9 cellular contexts compared by ENCODE assay signal in the genomic region with DNA sequence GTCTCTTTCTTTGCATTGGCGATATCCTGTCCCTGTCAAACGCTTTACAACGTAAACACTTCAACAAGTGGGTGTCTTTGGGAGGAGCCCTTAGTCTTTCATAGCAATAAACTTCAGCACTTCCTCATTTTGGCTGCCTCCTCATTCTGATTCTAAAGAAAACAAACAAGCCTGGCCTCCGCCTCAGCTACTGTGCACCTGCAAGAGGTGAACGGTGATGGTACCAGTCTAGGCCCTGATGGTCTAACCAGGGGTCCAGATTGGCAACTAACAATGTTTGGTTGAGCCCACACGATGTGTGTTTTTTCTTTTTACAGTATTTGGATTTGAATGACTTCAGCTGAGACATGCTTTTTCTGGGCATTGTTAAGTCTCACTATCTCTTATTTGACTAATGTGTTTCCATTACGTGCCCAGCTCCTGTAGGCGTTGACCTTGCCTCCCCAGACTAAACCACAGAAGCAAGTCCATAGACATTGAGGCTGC. TPM values are rescaled to one million over a fixed set of nuclear protein-coding genes. Genes with fewer than 3 reads are reported as not detected.
DNase-seq lines count a peak whose midpoint lies in the region; FAIRE-seq and TF ChIP-seq lines count a peak whose summit lies in the region.
"Had no signal": no experiment of that assay in that cellular context is flagged by ENCODE, and none has a peak within 500 bp of the region (broad histone marks: within the 10 kb centered on the region; RNA-seq: fewer than 3 reads in every experiment).

No MANE protein-coding gene starts in this region.

- H3K36me3 ChIP-seq in HEK293 (ENCODE audit: control insufficient read depth in 2 of 2, insufficient read depth in 1 of 2, low read length in 2 of 2), result no peaks in the 10 kb centered on the region
- no peaks in the 10 kb centered on the region for H3K36me3 ChIP-seq in sigmoid colon
- H3K36me3 ChIP-seq: neutrophil had no signal

- in situ Hi-C loops in ACHN (cut with HindIII; ENCODE audit: low pct_ligation_motif_present, low pct_unique_long_range_greater_than_20kb, low sequenced_read_pairs), result no loop called here

- H3K4me1 ChIP-seq in HEK293 (ENCODE audit: control insufficient read depth, insufficient read depth, low read length), result peaks cover 8% of the 10 kb centered on the region
- H3K4me1 ChIP-seq in sigmoid colon, result no peaks in the 10 kb centered on the region

- H3K4me1 Mint-ChIP-seq in activated naive CD4-positive, alpha-beta T cell treated with anti-CD3 and anti-CD28 coated beads, Interleukin-2, amount 50 U/mL, for 24 hours, result peaks cover 15% of the 10 kb centered on the region

- no peak for TF ChIP-seq POLR2A in sigmoid colon (IDR thresholded peaks at IDR 0.05)

- H3K36me3 Mint-ChIP-seq in activated naive CD4-positive, alpha-beta T cell treated with anti-CD3 and anti-CD28 coated beads, Interleukin-2, amount 50 U/mL, for 24 hours, result no peaks in the 10 kb centered on the region

- intact Hi-C loops in sigmoid colon (cut with DNase I), result no loop called here

- H3K9me3 ChIP-seq in HEK293 (ENCODE audit: control insufficient read depth, insufficient read depth, low read depth, low read length), result no peaks in the 10 kb centered on the region
- H3K9me3 ChIP-seq in sigmoid colon, result no peaks in the 10 kb centered on the region
- H3K9me3 ChIP-seq: neutrophil had no signal

- H3K27ac ChIP-seq in HEK293 (ENCODE audit: extremely low read depth, low read depth, low read length) (peak overlapping the region; percentile 7; the same call in 1 of the 2 replicates), sigmoid colon (no peak overlapping the region)
- H3K27ac ChIP-seq: neutrophil had no signal

- no peak for TF ChIP-seq EP300 in sigmoid colon (IDR thresholded peaks at IDR 0.05)

- DNase-seq in GM18507 (ENCODE audit: extremely low spot score, insufficient read length, low read depth), result no peak
- peak; percentile 40 for DNase-seq in NCI-H345 (lab: John Stamatoyannopoulos, UW)
- DNase-seq in activated gamma-delta T cell (lab: John Stamatoyannopoulos, UW), result no peak
- no peak for DNase-seq in sigmoid colon
- DNase-seq in ACHN, result no peak
- no peak for DNase-seq in occipital lobe (lab: John Stamatoyannopoulos, UW)

- FAIRE-seq in GM18507 (lab: Jason Lieb, UNC), result peak; percentile 24

- WGBS in sigmoid colon, 2 donors, result 8 to 29% methylated on average over 8 of the region's 8 CpGs

- POLR2A ChIA-PET in HEK293 (lab: Yijun Ruan, JAX), result no interaction called here

- H3K9me3 Mint-ChIP-seq in activated naive CD4-positive, alpha-beta T cell treated with anti-CD3 and anti-CD28 coated beads, Interleukin-2, amount 50 U/mL, for 24 hours, result no peaks in the 10 kb centered on the region

- CTCF ChIA-PET in HEK293 (lab: Yijun Ruan, JAX), result no interaction called here

- H3K4me3 Mint-ChIP-seq in activated naive CD4-positive, alpha-beta T cell treated with anti-CD3 and anti-CD28 coated beads, Interleukin-2, amount 50 U/mL, for 24 hours, result peak overlapping the region; percentile 78

- H3K4me3 ChIP-seq in HEK293 (ENCODE audit: low read depth, low read length) (no peak overlapping the region), sigmoid colon (no peak overlapping the region)

- H3K27me3 ChIP-seq in sigmoid colon, result no peaks in the 10 kb centered on the region
- H3K27me3 ChIP-seq: neutrophil had no signal

- H3K27me3 Mint-ChIP-seq in activated naive CD4-positive, alpha-beta T cell treated with anti-CD3 and anti-CD28 coated beads, Interleukin-2, amount 50 U/mL, for 24 hours, result no peaks in the 10 kb centered on the region

- TF ChIP-seq CTCF in HEK293 (tag by site-specific recombination; IDR thresholded peaks at IDR 0.05), result no peak
- TF ChIP-seq CTCF in sigmoid colon (IDR thresholded peaks at IDR 0.05), result no peak

- peak overlapping the region; percentile 95 for H3K27ac Mint-ChIP-seq in activated naive CD4-positive, alpha-beta T cell treated with anti-CD3 and anti-CD28 coated beads, Interleukin-2, amount 50 U/mL, for 24 hours

TF ChIP-seq in HEK293, 187 proteins besides CTCF, POLR2A, EP300 and RAD21 (continues in another document):
- TF ChIP-seq ZNF274 (IDR thresholded peaks at IDR 0.05; ENCODE audit: low read length), result no peak
- TF ChIP-seq ZNF274 (tag by site-specific recombination; IDR thresholded peaks at IDR 0.05; ENCODE audit: borderline replicate concordance), result no peak
- TF ChIP-seq, protein P1, sequence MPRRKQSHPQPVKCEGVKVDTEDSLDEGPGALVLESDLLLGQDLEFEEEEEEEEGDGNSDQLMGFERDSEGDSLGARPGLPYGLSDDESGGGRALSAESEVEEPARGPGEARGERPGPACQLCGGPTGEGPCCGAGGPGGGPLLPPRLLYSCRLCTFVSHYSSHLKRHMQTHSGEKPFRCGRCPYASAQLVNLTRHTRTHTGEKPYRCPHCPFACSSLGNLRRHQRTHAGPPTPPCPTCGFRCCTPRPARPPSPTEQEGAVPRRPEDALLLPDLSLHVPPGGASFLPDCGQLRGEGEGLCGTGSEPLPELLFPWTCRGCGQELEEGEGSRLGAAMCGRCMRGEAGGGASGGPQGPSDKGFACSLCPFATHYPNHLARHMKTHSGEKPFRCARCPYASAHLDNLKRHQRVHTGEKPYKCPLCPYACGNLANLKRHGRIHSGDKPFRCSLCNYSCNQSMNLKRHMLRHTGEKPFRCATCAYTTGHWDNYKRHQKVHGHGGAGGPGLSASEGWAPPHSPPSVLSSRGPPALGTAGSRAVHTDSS (tag by site-specific recombination; IDR thresholded peaks at IDR 0.05), result no peak
- TF ChIP-seq ZIC2 (tag by site-specific recombination; IDR thresholded peaks at IDR 0.05), result no peak
- TF ChIP-seq FEZF1 (tag by site-specific recombination; IDR thresholded peaks at IDR 0.05), result peak; percentile 30; the same call in 1 of the 2 replicates
- TF ChIP-seq GFI1B (tag by site-specific recombination; IDR thresholded peaks at IDR 0.05), result no peak
- peak; percentile 79 for TF ChIP-seq ZFHX2 (tag by site-specific recombination; conservative IDR thresholded peaks at IDR 0.05)
- TF ChIP-seq KLF1 (tag by site-specific recombination; IDR thresholded peaks at IDR 0.05), result peak; percentile 94
- peak; percentile 82 for TF ChIP-seq TRIM28 (IDR thresholded peaks at IDR 0.05; ENCODE audit: borderline replicate concordance, low read length)
- TF ChIP-seq, protein P2, sequence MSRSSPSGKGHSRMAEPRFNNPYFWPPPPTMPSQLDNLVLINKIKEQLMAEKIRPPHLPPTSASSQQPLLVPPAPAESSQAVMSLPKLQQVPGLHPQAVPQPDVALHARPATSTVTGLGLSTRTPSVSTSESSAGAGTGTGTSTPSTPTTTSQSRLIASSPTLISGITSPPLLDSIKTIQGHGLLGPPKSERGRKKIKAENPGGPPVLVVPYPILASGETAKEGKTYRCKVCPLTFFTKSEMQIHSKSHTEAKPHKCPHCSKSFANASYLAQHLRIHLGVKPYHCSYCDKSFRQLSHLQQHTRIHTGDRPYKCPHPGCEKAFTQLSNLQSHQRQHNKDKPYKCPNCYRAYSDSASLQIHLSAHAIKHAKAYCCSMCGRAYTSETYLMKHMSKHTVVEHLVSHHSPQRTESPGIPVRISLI (tag by site-specific recombination; IDR thresholded peaks at IDR 0.05), result no peak
- TF ChIP-seq ZXDB (tag by site-specific recombination; IDR thresholded peaks at IDR 0.05), result peak; percentile 19; the same call in 1 of the 2 replicates
- TF ChIP-seq ZNF510 (tag by site-specific recombination; IDR thresholded peaks at IDR 0.05; ENCODE audit: insufficient replicate concordance), result no peak
- peak; percentile 34 for TF ChIP-seq SP7 (tag by site-specific recombination; IDR thresholded peaks at IDR 0.05)
- TF ChIP-seq ZNF76 (tag by site-specific recombination; IDR thresholded peaks at IDR 0.05; ENCODE audit: borderline replicate concordance, low read depth), result no peak
- TF ChIP-seq, protein P3, sequence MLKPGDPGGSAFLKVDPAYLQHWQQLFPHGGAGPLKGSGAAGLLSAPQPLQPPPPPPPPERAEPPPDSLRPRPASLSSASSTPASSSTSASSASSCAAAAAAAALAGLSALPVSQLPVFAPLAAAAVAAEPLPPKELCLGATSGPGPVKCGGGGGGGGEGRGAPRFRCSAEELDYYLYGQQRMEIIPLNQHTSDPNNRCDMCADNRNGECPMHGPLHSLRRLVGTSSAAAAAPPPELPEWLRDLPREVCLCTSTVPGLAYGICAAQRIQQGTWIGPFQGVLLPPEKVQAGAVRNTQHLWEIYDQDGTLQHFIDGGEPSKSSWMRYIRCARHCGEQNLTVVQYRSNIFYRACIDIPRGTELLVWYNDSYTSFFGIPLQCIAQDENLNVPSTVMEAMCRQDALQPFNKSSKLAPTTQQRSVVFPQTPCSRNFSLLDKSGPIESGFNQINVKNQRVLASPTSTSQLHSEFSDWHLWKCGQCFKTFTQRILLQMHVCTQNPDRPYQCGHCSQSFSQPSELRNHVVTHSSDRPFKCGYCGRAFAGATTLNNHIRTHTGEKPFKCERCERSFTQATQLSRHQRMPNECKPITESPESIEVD (tag by site-specific recombination; IDR thresholded peaks at IDR 0.05), result peak; percentile 48
- TF ChIP-seq, protein P4, sequence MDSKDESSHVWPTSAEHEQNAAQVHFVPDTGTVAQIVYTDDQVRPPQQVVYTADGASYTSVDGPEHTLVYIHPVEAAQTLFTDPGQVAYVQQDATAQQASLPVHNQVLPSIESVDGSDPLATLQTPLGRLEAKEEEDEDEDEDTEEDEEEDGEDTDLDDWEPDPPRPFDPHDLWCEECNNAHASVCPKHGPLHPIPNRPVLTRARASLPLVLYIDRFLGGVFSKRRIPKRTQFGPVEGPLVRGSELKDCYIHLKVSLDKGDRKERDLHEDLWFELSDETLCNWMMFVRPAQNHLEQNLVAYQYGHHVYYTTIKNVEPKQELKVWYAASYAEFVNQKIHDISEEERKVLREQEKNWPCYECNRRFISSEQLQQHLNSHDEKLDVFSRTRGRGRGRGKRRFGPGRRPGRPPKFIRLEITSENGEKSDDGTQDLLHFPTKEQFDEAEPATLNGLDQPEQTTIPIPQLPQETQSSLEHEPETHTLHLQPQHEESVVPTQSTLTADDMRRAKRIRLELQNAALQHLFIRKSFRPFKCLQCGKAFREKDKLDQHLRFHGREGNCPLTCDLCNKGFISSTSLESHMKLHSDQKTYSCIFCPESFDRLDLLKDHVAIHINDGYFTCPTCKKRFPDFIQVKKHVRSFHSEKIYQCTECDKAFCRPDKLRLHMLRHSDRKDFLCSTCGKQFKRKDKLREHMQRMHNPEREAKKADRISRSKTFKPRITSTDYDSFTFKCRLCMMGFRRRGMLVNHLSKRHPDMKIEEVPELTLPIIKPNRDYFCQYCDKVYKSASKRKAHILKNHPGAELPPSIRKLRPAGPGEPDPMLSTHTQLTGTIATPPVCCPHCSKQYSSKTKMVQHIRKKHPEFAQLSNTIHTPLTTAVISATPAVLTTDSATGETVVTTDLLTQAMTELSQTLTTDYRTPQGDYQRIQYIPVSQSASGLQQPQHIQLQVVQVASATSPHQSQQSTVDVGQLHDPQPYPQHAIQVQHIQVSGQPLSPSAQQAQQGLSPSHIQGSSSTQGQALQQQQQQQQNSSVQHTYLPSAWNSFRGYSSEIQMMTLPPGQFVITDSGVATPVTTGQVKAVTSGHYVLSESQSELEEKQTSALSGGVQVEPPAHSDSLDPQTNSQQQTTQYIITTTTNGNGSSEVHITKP (tag by site-specific recombination; IDR thresholded peaks at IDR 0.05), result peak; percentile 47

RNA-seq across cellular contexts. Expression of a gene that starts 53.2 kb away (rescaled TPM):
- total RNA-seq in sigmoid colon, result 10 to 100 TPM; 59.3 to 65.8 (median 63.6) TPM
- polyA plus RNA-seq in sigmoid colon, result 10 to 100 TPM; 63.0 to 85.3 (median 71.5) TPM
- total RNA-seq in occipital lobe, result 98.6 TPM
